Comparison of ENCODE assay signal across 10 cellular contexts in the genomic region with DNA sequence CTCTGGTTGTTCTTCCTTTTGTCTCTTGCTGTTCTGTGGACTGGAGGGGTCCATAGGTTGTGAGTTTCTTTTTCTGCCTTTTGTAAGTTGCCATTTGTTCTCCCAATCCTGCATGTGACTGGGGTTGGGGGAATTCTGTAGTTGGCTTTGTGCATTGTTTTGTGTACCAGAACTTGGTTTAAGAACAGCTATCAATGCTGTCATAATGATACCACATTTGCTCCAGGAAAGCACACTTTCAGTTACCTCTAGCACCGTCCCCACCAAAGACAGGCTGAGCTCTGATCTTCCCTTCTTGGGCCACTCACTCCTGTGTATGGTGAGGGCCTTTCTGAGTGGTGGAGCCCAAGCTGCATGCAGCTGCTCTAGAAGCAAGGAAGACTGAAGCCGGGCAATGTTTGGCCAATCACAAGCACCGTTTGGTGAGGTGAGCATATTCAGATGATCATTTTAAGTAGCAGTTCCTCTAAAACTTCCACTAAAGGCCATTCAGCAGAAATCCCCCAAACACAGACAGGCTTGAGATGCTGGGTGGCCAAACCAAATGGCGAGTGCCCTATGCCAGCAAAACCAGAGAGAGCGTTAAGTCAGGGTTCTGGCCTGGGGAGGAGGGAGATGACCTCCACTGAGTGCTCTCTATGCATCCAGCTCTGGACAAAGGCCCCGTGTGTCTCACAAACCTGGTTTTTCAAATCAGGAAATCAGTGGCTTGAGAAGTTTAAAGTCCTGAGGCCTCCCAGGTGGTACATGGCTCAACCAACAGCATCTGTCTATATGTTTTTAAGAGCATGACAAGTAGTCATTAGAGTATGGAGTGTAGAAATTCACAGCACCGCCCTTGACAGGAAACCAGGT.
DNase-seq lines count a peak whose midpoint lies in the region; ATAC-seq and TF ChIP-seq lines count a peak whose summit lies in the region.
"Had no signal": no experiment of that assay in that cellular context is flagged by ENCODE, and none has a peak within 500 bp of the region (broad histone marks: within the 10 kb centered on the region; RNA-seq: fewer than 3 reads in every experiment).

No MANE protein-coding gene starts in this region.

- 68 to 77% methylated on average over 6 to 7 of the region's 7 CpGs for WGBS in body of pancreas, 2 donors
- 72 to 81% methylated on average over 7 of the region's 7 CpGs for WGBS in tibial nerve, 2 donors

- intact Hi-C loops in body of pancreas (cut with DNase I), result no loop called here

- ATAC-seq in activated T-cell treated with anti-CD3 and anti-CD28 coated beads, Interleukin-2, amount 50 U/mL, for 72 hours (replicated peaks in 1 of 2), result peak; percentile 22 to 53
- no peak for ATAC-seq in activated T-cell treated with anti-CD3 and anti-CD28 coated beads, Interleukin-2, amount 50 U/mL, for 4 hours
- ATAC-seq in HG02885 (IDR thresholded peaks at IDR 0.05; ENCODE audit: poor library complexity, unreplicated experiment) (peak; percentile 90), body of pancreas (no peak)

- peak overlapping the region in 3 of 4 donors; percentile 65 to 79 (median 72) for H3K27ac ChIP-seq in body of pancreas
- peak overlapping the region; percentile 35 to 91 (median 74) for H3K27ac ChIP-seq in tibial nerve

- no peaks in the 10 kb centered on the region for H3K9me3 ChIP-seq in body of pancreas
- H3K9me3 ChIP-seq in tibial nerve, result no peaks in the 10 kb centered on the region

- H3K4me1 Mint-ChIP-seq in activated T-cell treated with anti-CD3 and anti-CD28 coated beads, Interleukin-2, amount 50 U/mL, for 72 hours (ENCODE audit: low read depth), result peaks cover 31% of the 10 kb centered on the region
- H3K4me1 Mint-ChIP-seq in activated T-cell treated with anti-CD3 and anti-CD28 coated beads, Interleukin-2, amount 50 U/mL, for 4 hours (ENCODE audit: low read depth), result no peaks in the 10 kb centered on the region

- H3K27me3 ChIP-seq in body of pancreas, result no peaks in the 10 kb centered on the region
- no peaks in the 10 kb centered on the region for H3K27me3 ChIP-seq in tibial nerve

- no peak for TF ChIP-seq CTCF in body of pancreas (IDR thresholded peaks at IDR 0.05)
- TF ChIP-seq CTCF in tibial nerve (IDR thresholded peaks at IDR 0.05), result no peak

- H3K27me3 Mint-ChIP-seq in activated T-cell treated with anti-CD3 and anti-CD28 coated beads, Interleukin-2, amount 50 U/mL, for 72 hours (ENCODE audit: low read depth), result peaks cover 18% of the 10 kb centered on the region
- H3K27me3 Mint-ChIP-seq in activated T-cell treated with anti-CD3 and anti-CD28 coated beads, Interleukin-2, amount 50 U/mL, for 4 hours (ENCODE audit: low read depth), result no peaks in the 10 kb centered on the region

- TF ChIP-seq POLR2A in body of pancreas (IDR thresholded peaks at IDR 0.05), result no peak
- no peak for TF ChIP-seq POLR2A in tibial nerve (IDR thresholded peaks at IDR 0.05)

- no peaks in the 10 kb centered on the region for H3K36me3 ChIP-seq in body of pancreas (replicated peaks in 1 of 2; ENCODE audit: insufficient read depth in 1 of 2, low read depth in 2 of 2)
- no peaks in the 10 kb centered on the region for H3K36me3 ChIP-seq in tibial nerve

- H3K9me3 Mint-ChIP-seq in activated T-cell treated with anti-CD3 and anti-CD28 coated beads, Interleukin-2, amount 50 U/mL, for 72 hours, result no peaks in the 10 kb centered on the region
- no peaks in the 10 kb centered on the region for H3K9me3 Mint-ChIP-seq in activated T-cell treated with anti-CD3 and anti-CD28 coated beads, Interleukin-2, amount 50 U/mL, for 4 hours

- DNase-seq in activated T-cell treated with anti-CD3 and anti-CD28 coated beads, Interleukin-2, amount 50 U/mL, for 72 hours, result no peak
- no peak for DNase-seq in activated T-cell treated with anti-CD3 and anti-CD28 coated beads, Interleukin-2, amount 50 U/mL, for 4 hours
- DNase-seq in body of pancreas (no peak), tibial nerve (ENCODE audit: low spot score in 2 of 2) (no peak), NCI-H2107 (lab: John Stamatoyannopoulos, UW) (no peak), SK-N-DZ (ENCODE audit: low spot score) (no peak)
- no peak for DNase-seq in stimulated activated CD4-positive, alpha-beta T cell treated with anti-CD3 and anti-CD28 coated beads, Interleukin-4, amount 100 ng/mL, for 24 hours
- DNase-seq: NCI-H1694; stimulated activated CD4-positive, alpha-beta T cell treated with anti-CD3 and anti-CD28 coated beads, Interleukin-4, amount 100 ng/mL, for 4 hours had no signal

- H3K27ac Mint-ChIP-seq in activated T-cell treated with anti-CD3 and anti-CD28 coated beads, Interleukin-2, amount 50 U/mL, for 72 hours, result no peak overlapping the region

- H3K4me3 ChIP-seq in body of pancreas, result no peak overlapping the region
- H3K4me3 ChIP-seq in tibial nerve, result no peak overlapping the region

- no peaks in the 10 kb centered on the region for H3K36me3 Mint-ChIP-seq in activated T-cell treated with anti-CD3 and anti-CD28 coated beads, Interleukin-2, amount 50 U/mL, for 72 hours (ENCODE audit: insufficient read depth in 2 of 2)
- no peaks in the 10 kb centered on the region for H3K36me3 Mint-ChIP-seq in activated T-cell treated with anti-CD3 and anti-CD28 coated beads, Interleukin-2, amount 50 U/mL, for 4 hours (ENCODE audit: insufficient read depth)

- TF ChIP-seq EP300 in tibial nerve (IDR thresholded peaks at IDR 0.05), result no peak

- no peak overlapping the region for H3K4me3 Mint-ChIP-seq in activated T-cell treated with anti-CD3 and anti-CD28 coated beads, Interleukin-2, amount 50 U/mL, for 72 hours
- no peak overlapping the region for H3K4me3 Mint-ChIP-seq in activated T-cell treated with anti-CD3 and anti-CD28 coated beads, Interleukin-2, amount 50 U/mL, for 4 hours

- peaks cover 37% of the 10 kb centered on the region for H3K4me1 ChIP-seq in body of pancreas
- H3K4me1 ChIP-seq in tibial nerve, result peaks cover 0 to 64% (median 15%) of the 10 kb centered on the region in 4 donors

Comparison
In these comparisons a context has a peak if more than half of its experiments do, and no peak if none do; other contexts are left out.
1. ATAC-seq: peak in activated T-cell treated with anti-CD3 and anti-CD28 coated beads, Interleukin-2, amount 50 U/mL, for 72 hours (2 of 2) and HG02885 (single experiment); none in activated T-cell treated with anti-CD3 and anti-CD28 coated beads, Interleukin-2, amount 50 U/mL, for 4 hours (0 of 2) and body of pancreas (single experiment).